In genomic region chr2:162566666-162567065, GRCh38 we compare ENCODE assay signal across 35 cellular contexts.
"Had no signal": no experiment of that assay in that cellular context is flagged by ENCODE, and none has a peak within 500 bp of the region (broad histone marks: within the 10 kb centered on the region; RNA-seq: fewer than 3 reads in every experiment).

No MANE protein-coding gene starts in this region.

- H3K27me3 ChIP-seq: MG63 had no signal

- H3K4me3 ChIP-seq: MG63 had no signal

- DNase-seq: Karpas-422, Kasumi-1, MG63, MM.1S, MV-4-11, NCI-H1048, NCI-H1092, NCI-H1092 treated with DMSO at 0.1 percent for 48 hours, NCI-H1105, NCI-H1105 treated with DMSO at 0.1 percent for 48 hours, NCI-H1417, NCI-H1417 treated with DMSO at 0.1 percent for 48 hours, NCI-H1436, NCI-H1436 treated with DMSO at 0.1 percent for 48 hours, NCI-H146, NCI-H1694, NCI-H1694 treated with DMSO at 0.1 percent for 48 hours, NCI-H187, NCI-H187 treated with DMSO at 0.1 percent for 48 hours, NCI-H1930, NCI-H2029, NCI-H2029 treated with DMSO at 0.1 percent for 48 hours, NCI-H2081, NCI-H2081 treated with DMSO at 0.1 percent for 48 hours, NCI-H2107, NCI-H2171, NCI-H2171 treated with DMSO at 0.1 percent for 48 hours, NCI-H2227 treated with DMSO at 0.1 percent for 48 hours, NCI-H226, NCI-H345, NCI-H446, NCI-H446 treated with DMSO at 0.1 percent for 48 hours, NCI-H510A, NCI-H510A treated with DMSO at 0.1 percent for 48 hours, NCI-H524 had no signal

- H3K9me3 ChIP-seq: MG63 had no signal

- H3K36me3 ChIP-seq: MG63 had no signal
